8 cellular contexts compared by ENCODE assay signal in the genomic region with DNA sequence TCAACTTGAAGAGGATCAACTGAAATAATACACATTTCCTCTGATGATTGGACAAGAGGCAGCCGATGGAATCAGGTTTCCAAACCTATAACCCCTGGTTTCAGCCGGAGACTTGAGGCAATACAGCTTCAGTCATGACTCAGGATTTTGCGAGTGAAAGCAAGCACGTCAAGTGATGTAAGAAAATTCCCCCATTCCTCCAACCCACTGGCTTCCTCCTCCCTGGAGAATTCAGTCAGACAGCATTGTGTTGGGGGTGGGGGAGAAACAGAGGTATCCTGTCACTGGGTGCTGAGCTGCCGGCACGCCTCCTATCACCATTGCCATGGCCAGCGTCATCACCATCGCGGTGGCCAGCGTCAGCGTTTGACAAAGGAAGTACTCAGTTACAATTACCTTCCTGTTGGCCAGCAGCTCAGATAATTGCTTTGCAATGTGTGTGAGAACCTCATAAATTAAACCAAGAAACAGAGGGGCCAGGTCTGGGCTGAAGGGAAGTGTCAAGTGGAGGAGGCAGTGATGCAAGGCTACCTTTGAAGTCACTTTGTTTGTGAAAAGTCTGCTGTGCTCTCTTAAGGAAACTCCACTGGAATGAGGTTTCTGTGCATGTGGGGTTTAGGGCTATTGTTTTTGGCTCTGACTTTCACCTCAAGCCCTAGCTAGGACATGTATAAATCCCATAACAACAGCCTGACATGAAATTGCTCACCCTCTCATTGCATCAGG. TPM values are rescaled to one million over a fixed set of nuclear protein-coding genes. Genes with fewer than 3 reads are reported as not detected.
DNase-seq lines count a peak whose midpoint lies in the region; ATAC-seq lines count a peak whose summit lies in the region.

No MANE protein-coding gene starts in this region.

- H3K27ac Mint-ChIP-seq in CD4-positive, CD25-positive, alpha-beta regulatory T cell: peak overlapping the region; percentile 52 to 91 (median 83)
- peak overlapping the region; percentile 95 for H3K27ac Mint-ChIP-seq in activated naive CD4-positive, alpha-beta T cell treated with anti-CD3 and anti-CD28 coated beads for 36 hours

- peak in 2 of 3 donors; percentile 46 to 61 for DNase-seq in CD4-positive, CD25-positive, alpha-beta regulatory T cell
- DNase-seq in OCI-M1 (lab: John Stamatoyannopoulos, UW): peak; percentile 64
- DNase-seq in activated naive CD4-positive, alpha-beta T cell treated with anti-CD3 and anti-CD28 coated beads for 36 hours: peak; percentile 84
- peak; percentile 86 for DNase-seq in left cardiac atrium
- DNase-seq in retina: peak; percentile 53
- no peak for DNase-seq in posterior cingulate gyrus

- H3K9me3 ChIP-seq in CD4-positive, CD25-positive, alpha-beta regulatory T cell (ENCODE audit: control insufficient read depth in 2 of 2, low read length in 2 of 2): no peaks in the 10 kb centered on the region

- CTCF ChIA-PET in activated naive CD4-positive, alpha-beta T cell treated with anti-CD3 and anti-CD28 coated beads for 36 hours (lab: Charles Lee): interaction anchor here (0.6 to 1.2 kb wide), 9 partner anchors 11 to 92 kb away, joined by 3 to 6 read pairs (median 3); no protein-coding TSS in a partner anchor

- no peaks in the 10 kb centered on the region for H3K27me3 Mint-ChIP-seq in CD4-positive, CD25-positive, alpha-beta regulatory T cell
- H3K27me3 Mint-ChIP-seq in activated naive CD4-positive, alpha-beta T cell treated with anti-CD3 and anti-CD28 coated beads for 36 hours (ENCODE audit: low read depth): no peaks in the 10 kb centered on the region

- H3K4me1 Mint-ChIP-seq in CD4-positive, CD25-positive, alpha-beta regulatory T cell: peaks cover 13 to 49% (median 37%) of the 10 kb centered on the region in 4 donors
- H3K4me1 Mint-ChIP-seq in activated naive CD4-positive, alpha-beta T cell treated with anti-CD3 and anti-CD28 coated beads for 36 hours (ENCODE audit: low read depth): peaks cover 71% of the 10 kb centered on the region

- H3K4me3 ChIP-seq in CD4-positive, CD25-positive, alpha-beta regulatory T cell (ENCODE audit: low read depth, low read length): peak overlapping the region; percentile 48

- no peaks in the 10 kb centered on the region for H3K36me3 Mint-ChIP-seq in CD4-positive, CD25-positive, alpha-beta regulatory T cell
- peaks cover 2% of the 10 kb centered on the region for H3K36me3 Mint-ChIP-seq in activated naive CD4-positive, alpha-beta T cell treated with anti-CD3 and anti-CD28 coated beads for 36 hours (ENCODE audit: low read depth)

- no peaks in the 10 kb centered on the region for H3K36me3 ChIP-seq in CD4-positive, CD25-positive, alpha-beta regulatory T cell (ENCODE audit: control insufficient read depth, insufficient read depth, low read length)

- H3K9me3 Mint-ChIP-seq in CD4-positive, CD25-positive, alpha-beta regulatory T cell: peaks cover 0 to 4% (median 0%) of the 10 kb centered on the region in 7 donors
- H3K9me3 Mint-ChIP-seq in activated naive CD4-positive, alpha-beta T cell treated with anti-CD3 and anti-CD28 coated beads for 36 hours: no peaks in the 10 kb centered on the region

- peak overlapping the region; percentile 41 for H3K27ac ChIP-seq in CD4-positive, CD25-positive, alpha-beta regulatory T cell (ENCODE audit: insufficient read depth, low read length, poor library complexity, severe bottlenecking)

- no peaks in the 10 kb centered on the region for H3K27me3 ChIP-seq in CD4-positive, CD25-positive, alpha-beta regulatory T cell (ENCODE audit: control insufficient read depth, insufficient read depth, low read length)

- peak; percentile 67 to 69 for ATAC-seq in CD4-positive, CD25-positive, alpha-beta regulatory T cell (ENCODE audit: low read depth in 2 of 2)
- ATAC-seq in HG03432 (IDR thresholded peaks at IDR 0.05; ENCODE audit: unreplicated experiment) (peak; percentile 65), left cardiac atrium (peak; percentile 91), HG03095 (IDR thresholded peaks at IDR 0.05; ENCODE audit: unreplicated experiment) (no peak)

- H3K4me3 Mint-ChIP-seq in CD4-positive, CD25-positive, alpha-beta regulatory T cell: peak overlapping the region; percentile 40 to 78 (median 66)
- peak overlapping the region; percentile 57 for H3K4me3 Mint-ChIP-seq in activated naive CD4-positive, alpha-beta T cell treated with anti-CD3 and anti-CD28 coated beads for 36 hours

- peaks cover 29% of the 10 kb centered on the region for H3K4me1 ChIP-seq in CD4-positive, CD25-positive, alpha-beta regulatory T cell (ENCODE audit: control insufficient read depth, insufficient read depth, low read length, poor library complexity, severe bottlenecking)

- intact Hi-C loops in activated naive CD4-positive, alpha-beta T cell treated with anti-CD3 and anti-CD28 coated beads for 36 hours (cut with micrococcal nuclease): loop anchor here (1.0 to 2.0 kb wide), 5 partner anchors 11 to 50 kb away; a partner anchor contains a TSS
- intact Hi-C loops in left cardiac atrium (cut with DNase I) (no loop called here), posterior cingulate gyrus (cut with DNase I) (no loop called here)

RNA-seq across cellular contexts. Expression of a gene that starts 50.3 kb away (rescaled TPM):
- total RNA-seq in CD4-positive, CD25-positive, alpha-beta regulatory T cell: 0.96 TPM
- not detected for polyA plus RNA-seq in CD4-positive, CD25-positive, alpha-beta regulatory T cell
- total RNA-seq in activated naive CD4-positive, alpha-beta T cell treated with anti-CD3 and anti-CD28 coated beads for 36 hours: 100 to 1,000 TPM; 111 to 115 TPM
- 1 to 10 TPM in 1 of 2 donors, under 1 TPM in 1; 0.94 to 7.0 TPM for total RNA-seq in left cardiac atrium

Comparison
In these comparisons a context has a peak if more than half of its experiments do, and no peak if none do; other contexts are left out.
1. DNase-seq: peak in CD4-positive, CD25-positive, alpha-beta regulatory T cell (2 of 3), OCI-M1 (single experiment), activated naive CD4-positive, alpha-beta T cell treated with anti-CD3 and anti-CD28 coated beads for 36 hours (single experiment), left cardiac atrium (single experiment) and retina (single experiment); none in posterior cingulate gyrus (0 of 10).
2. RNA of a gene that starts 50.3 kb away (total RNA-seq): 111 to 115 TPM in activated naive CD4-positive, alpha-beta T cell treated with anti-CD3 and anti-CD28 coated beads for 36 hours; 0.94 to 7.0 TPM in left cardiac atrium and 0.96 TPM in CD4-positive, CD25-positive, alpha-beta regulatory T cell (single experiment); every median in the first group is over 10 times any median in the second.